Comparison of ENCODE assay signal across 9 cellular contexts in genomic region chr1:181190362-181191035, GRCh38.
DNase-seq lines count a peak whose midpoint lies in the region; ATAC-seq, FAIRE-seq and TF ChIP-seq lines count a peak whose summit lies in the region.
"Had no signal": no experiment of that assay in that cellular context is flagged by ENCODE, and none has a peak within 500 bp of the region (broad histone marks: within the 10 kb centered on the region; RNA-seq: fewer than 3 reads in every experiment).

No MANE protein-coding gene starts in this region.

- no peaks in the 10 kb centered on the region for H3K4me1 ChIP-seq in HUES64 (ENCODE audit: insufficient read depth, low read length)

- peak overlapping the region; percentile 3 for H3K4me3 Mint-ChIP-seq in central memory CD8-positive, alpha-beta T cell
- peak overlapping the region in 8 of 10 donors; percentile 53 to 76 (median 64) for H3K4me3 Mint-ChIP-seq in naive thymus-derived CD8-positive, alpha-beta T cell
- H3K4me3 Mint-ChIP-seq: activated CD8-positive, alpha-beta memory T cell treated with anti-CD3 and anti-CD28 coated beads, Interleukin-2, amount 10 ng/mL, durations not matched to agents 7 days and 5 days had no signal

- no peak overlapping the region for H3K27ac Mint-ChIP-seq in central memory CD8-positive, alpha-beta T cell (ENCODE audit: low read depth)
- peak overlapping the region in 3 of 10 donors; percentile 29 to 63 (median 60) for H3K27ac Mint-ChIP-seq in naive thymus-derived CD8-positive, alpha-beta T cell
- H3K27ac Mint-ChIP-seq: activated CD8-positive, alpha-beta memory T cell treated with anti-CD3 and anti-CD28 coated beads, Interleukin-2, amount 10 ng/mL, durations not matched to agents 7 days and 5 days had no signal

- H3K27me3 ChIP-seq in HUES64 (ENCODE audit: insufficient read depth, low read length) = peaks cover 12% of the 10 kb centered on the region

- H3K9me3 ChIP-seq in HUES64 (ENCODE audit: insufficient read depth, low read depth, low read length) = no peaks in the 10 kb centered on the region

- no peaks in the 10 kb centered on the region for H3K36me3 Mint-ChIP-seq in central memory CD8-positive, alpha-beta T cell (ENCODE audit: insufficient read depth)
- peaks cover 0 to 6% (median 0%) of the 10 kb centered on the region in 3 donors for H3K36me3 Mint-ChIP-seq in naive thymus-derived CD8-positive, alpha-beta T cell
- H3K36me3 Mint-ChIP-seq: activated CD8-positive, alpha-beta memory T cell treated with anti-CD3 and anti-CD28 coated beads, Interleukin-2, amount 10 ng/mL, durations not matched to agents 7 days and 5 days had no signal

- no peaks in the 10 kb centered on the region for H3K36me3 ChIP-seq in HUES64 (ENCODE audit: insufficient read depth, low read length)

- POLR2A ChIA-PET in naive thymus-derived CD8-positive, alpha-beta T cell (lab: Charles Lee) = interaction anchor here (2.3 kb wide), 1 partner anchor 234 kb away, joined by 9 read pairs; no protein-coding TSS in a partner anchor

- peaks cover 56% of the 10 kb centered on the region for H3K27me3 Mint-ChIP-seq in central memory CD8-positive, alpha-beta T cell
- H3K27me3 Mint-ChIP-seq in naive thymus-derived CD8-positive, alpha-beta T cell = peaks cover 0 to 18% (median 4%) of the 10 kb centered on the region in 5 donors

- DNase-seq in DMS53 (lab: John Stamatoyannopoulos, UW) (peak; percentile 51), H54 (ENCODE audit: insufficient read length, low spot score) (no peak), germinal center (ENCODE audit: low spot score) (no peak)
- DNase-seq in central memory CD8-positive, alpha-beta T cell (ENCODE audit: low spot score in 2 of 2) = no peak
- DNase-seq in naive thymus-derived CD8-positive, alpha-beta T cell = no peak

- H3K9ac ChIP-seq in HUES64 (ENCODE audit: low read depth, low read length) = no peak overlapping the region

- TF ChIP-seq POLR2A in H54 (IDR thresholded peaks at IDR 0.05; ENCODE audit: low read depth, low read length) = no peak

- H3K27ac ChIP-seq in HUES64 (ENCODE audit: low read depth, low read length) = no peak overlapping the region

- ATAC-seq in central memory CD8-positive, alpha-beta T cell (replicated peaks; ENCODE audit: extremely low read depth, poor library complexity, severe bottlenecking) = no peak
- peak; percentile 18 to 21 for ATAC-seq in naive thymus-derived CD8-positive, alpha-beta T cell
- no peak for ATAC-seq in HG03439 (IDR thresholded peaks at IDR 0.05; ENCODE audit: unreplicated experiment)
- no peak for ATAC-seq in HG03442 (IDR thresholded peaks at IDR 0.05; ENCODE audit: unreplicated experiment)

- 74% methylated on average over 17 of the region's 18 CpGs for WGBS in HUES64

- peak overlapping the region; percentile 48 for H3K4me3 ChIP-seq in HUES64 (ENCODE audit: low read length)

- no peaks in the 10 kb centered on the region for H3K4me1 Mint-ChIP-seq in central memory CD8-positive, alpha-beta T cell
- peaks cover 4 to 13% (median 7%) of the 10 kb centered on the region in 4 donors for H3K4me1 Mint-ChIP-seq in naive thymus-derived CD8-positive, alpha-beta T cell
- H3K4me1 Mint-ChIP-seq: activated CD8-positive, alpha-beta memory T cell treated with anti-CD3 and anti-CD28 coated beads, Interleukin-2, amount 10 ng/mL, durations not matched to agents 7 days and 5 days had no signal

- no peak for FAIRE-seq in H54 (lab: Jason Lieb, UNC)

- no peaks in the 10 kb centered on the region for H3K9me3 Mint-ChIP-seq in central memory CD8-positive, alpha-beta T cell
- peaks cover 0 to 6% (median 0%) of the 10 kb centered on the region in 9 donors for H3K9me3 Mint-ChIP-seq in naive thymus-derived CD8-positive, alpha-beta T cell

Comparison
In these comparisons a context has a peak if more than half of its experiments do, and no peak if none do; other contexts are left out.
1. ATAC-seq: peak in naive thymus-derived CD8-positive, alpha-beta T cell (2 of 2); none in central memory CD8-positive, alpha-beta T cell (single experiment), HG03439 (single experiment) and HG03442 (single experiment).